ENCODE assay signal across 2 cellular contexts in genomic region chr20:23066772-23067171, GRCh38.
TF ChIP-seq lines count a peak whose summit lies in the region.

No MANE protein-coding gene starts in this region.

TF ChIP-seq in HepG2, 621 proteins besides CTCF, POLR2A, EP300 and RAD21:
- TF ChIP-seq CREB1 (IDR thresholded peaks at IDR 0.05) (peak; percentile 97), CREB1 (CRISPR knock-in tag; IDR thresholded peaks at IDR 0.05) (no peak), SP4 (CRISPR knock-in tag; IDR thresholded peaks at IDR 0.05) (no peak), TFE3 (CRISPR knock-in tag; IDR thresholded peaks at IDR 0.05) (no peak), PPARG (CRISPR knock-in tag; conservative IDR thresholded peaks at IDR 0.05) (no peak), ATF7 (IDR thresholded peaks at IDR 0.05) (peak; percentile 100), ATF7 (CRISPR knock-in tag; IDR thresholded peaks at IDR 0.05) (no peak), ZNF839 (CRISPR knock-in tag; IDR thresholded peaks at IDR 0.05; ENCODE audit: borderline replicate concordance) (no peak), ZNF550 (CRISPR knock-in tag; IDR thresholded peaks at IDR 0.05; ENCODE audit: borderline replicate concordance) (no peak), SIX4 (CRISPR knock-in tag; IDR thresholded peaks at IDR 0.05) (no peak), PRDM4 (CRISPR knock-in tag; IDR thresholded peaks at IDR 0.05; ENCODE audit: borderline replicate concordance) (no peak)
TF ChIP-seq in HepG2: peak in this region for 2.

TF ChIP-seq in GM12878, 131 proteins besides CTCF, POLR2A, EP300 and RAD21:
- no peak for TF ChIP-seq NKRF (conservative IDR thresholded peaks at IDR 0.05)
- peak; percentile 83 for TF ChIP-seq ATF7 (IDR thresholded peaks at IDR 0.05; ENCODE audit: low read depth)
